ENCODE assay signal across 8 cellular contexts in genomic region chr14:53218161-53218560, GRCh38.
A peak's percentile ranks its signal among the peaks of the same experiment; 100 is the strongest.
DNase-seq lines count a peak whose midpoint lies in the region; ATAC-seq, FAIRE-seq and TF ChIP-seq lines count a peak whose summit lies in the region.

No MANE protein-coding gene starts in this region.

- TF ChIP-seq CTCF in AG04450 (IDR thresholded peaks at IDR 0.05; ENCODE audit: low read depth, low read length) = no peak
- TF ChIP-seq CTCF in HFFc6 (IDR thresholded peaks at IDR 0.05) = no peak
- TF ChIP-seq CTCF in breast epithelium (IDR thresholded peaks at IDR 0.05) = no peak

- no peak for FAIRE-seq in urothelium cell line (lab: Jason Lieb, UNC)

- peak overlapping the region; percentile 74 for H3K4me3 Mint-ChIP-seq in HFFc6
- H3K4me3 Mint-ChIP-seq in naive B cell = peak overlapping the region; percentile 79 to 95 (median 92)

- TF ChIP-seq POLR2A in breast epithelium (IDR thresholded peaks at IDR 0.05) = no peak

- H3K27ac Mint-ChIP-seq in HFFc6 (no peak overlapping the region), naive B cell (peak overlapping the region in 2 of 6 donors; percentile 49 to 86)

- H3K27ac ChIP-seq in AG04450 (ENCODE audit: low read depth, low read length) (no peak overlapping the region), breast epithelium (peak overlapping the region in 1 of 2 donors; percentile 48)

- intact Hi-C loops in breast epithelium (cut with DNase I; ENCODE audit: low total_unique reads) = loop anchor here (5.0 kb wide), 1 partner anchor 449 kb away; no protein-coding TSS in a partner anchor

- ATAC-seq in naive B cell (ENCODE audit: low read depth in 2 of 2) (no peak), HG03196 (IDR thresholded peaks at IDR 0.05; ENCODE audit: unreplicated experiment) (no peak)

- H3K36me3 ChIP-seq in breast epithelium = no peaks in the 10 kb centered on the region

- H3K4me1 Mint-ChIP-seq in HFFc6 (ENCODE audit: low read depth) = peaks cover 6% of the 10 kb centered on the region; the same call in 1 of the 2 replicates
- H3K4me1 Mint-ChIP-seq in naive B cell = peaks cover 5 to 12% (median 10%) of the 10 kb centered on the region in 3 donors

- H3K4me3 ChIP-seq in AG04450 (ENCODE audit: low read depth, low read length) (peak overlapping the region; percentile 61), breast epithelium (peak overlapping the region; percentile 53 to 71 (median 66))

- peaks cover 4% of the 10 kb centered on the region for H3K27me3 ChIP-seq in AG04450 (ENCODE audit: control insufficient read depth, insufficient read depth, low read length)
- H3K27me3 ChIP-seq in breast epithelium = no peaks in the 10 kb centered on the region

- DNase-seq in AG04450 (ENCODE audit: low read depth, low spot score) = no peak
- DNase-seq in HFFc6 = no peak
- DNase-seq in breast epithelium (ENCODE audit: low spot score in 2 of 2) = no peak
- no peak for DNase-seq in naive B cell
- DNase-seq in T1000 (lab: John Stamatoyannopoulos, UW) = no peak
- DNase-seq in NCI-H2196 treated with DMSO at 0.1 percent for 48 hours (lab: John Stamatoyannopoulos, UW; ENCODE audit: unreplicated experiment) = no peak
- no peak for DNase-seq in urothelium cell line (ENCODE audit: low spot score)

- peaks cover 17% of the 10 kb centered on the region; the same call in 1 of the 2 replicates for H3K27me3 Mint-ChIP-seq in HFFc6 (ENCODE audit: insufficient read depth)
- H3K27me3 Mint-ChIP-seq in naive B cell = no peaks in the 10 kb centered on the region

- H3K9me3 ChIP-seq in AG04450 (ENCODE audit: control insufficient read depth, insufficient read depth, low read length) (no peaks in the 10 kb centered on the region), breast epithelium (no peaks in the 10 kb centered on the region)

- POLR2A ChIA-PET in AG04450 (lab: Yijun Ruan, JAX) = no interaction called here

- CTCF ChIA-PET in AG04450 (lab: Charles Lee) = interaction anchor here (0.6 to 1.7 kb wide), 10 partner anchors 8 to 653 kb away, joined by 3 to 8 read pairs (median 4); no protein-coding TSS in a partner anchor

- H3K36me3 Mint-ChIP-seq in HFFc6 (ENCODE audit: low read depth) (no peaks in the 10 kb centered on the region), naive B cell (no peaks in the 10 kb centered on the region)

- H3K9me3 Mint-ChIP-seq in HFFc6 (no peaks in the 10 kb centered on the region; the same call in 1 of the 2 replicates), naive B cell (peaks cover 0 to 3% (median 0%) of the 10 kb centered on the region in 7 donors)

- no peaks in the 10 kb centered on the region for H3K4me1 ChIP-seq in breast epithelium
